ENCODE assay signal across 8 cellular contexts in genomic region chr1:160032165-160032827, GRCh38. TPM values are rescaled to one million over a fixed set of nuclear protein-coding genes. Genes with fewer than 3 reads are reported as not detected.
DNase-seq lines count a peak whose midpoint lies in the region; ATAC-seq and TF ChIP-seq lines count a peak whose summit lies in the region.

No MANE protein-coding gene starts in this region.

- H3K4me1 ChIP-seq in SK-N-SH (ENCODE audit: control insufficient read depth in 1 of 2, insufficient read depth in 2 of 2, low read depth in 1 of 2, low read length in 1 of 2): peaks cover 0 to 15% of the 10 kb centered on the region in 2 experiments; a peak in 2 of 4 replicates

- H3K4me3 ChIP-seq in SK-N-SH (ENCODE audit: low read depth in 2 of 2, low read length in 1 of 2) (peak overlapping the region; percentile 84 to 93), epithelial cell of proximal tubule (ENCODE audit: low read depth, low read length) (peak overlapping the region; percentile 79)

- H3K9me3 ChIP-seq in SK-N-SH: no peaks in the 10 kb centered on the region

- peak; percentile 32 for DNase-seq in ELR (ENCODE audit: low read depth)
- peak; percentile 33 for DNase-seq in SK-N-SH
- no peak for DNase-seq in epithelial cell of proximal tubule (ENCODE audit: low read depth)
- DNase-seq in NK-92 treated with Interleukin-12 subunit alpha and Interleukin-12 subunit beta, amount 100 ng/mL, for 24 hours (lab: John Stamatoyannopoulos, UW): no peak
- no peak for DNase-seq in NCI-H187 treated with DMSO at 0.1 percent for 48 hours (lab: John Stamatoyannopoulos, UW)

- H3K27ac ChIP-seq in SK-N-SH (ENCODE audit: low read depth in 2 of 2, low read length in 1 of 2): peak overlapping the region in 1 of 2 experiments; percentile 58; a peak in 2 of 4 replicates

- H3K9ac ChIP-seq in SK-N-SH: peak overlapping the region; percentile 68

- H3F3A ChIP-seq in SK-N-SH (replicated peaks; ENCODE audit: insufficient read depth): no peaks in the 10 kb centered on the region

- peak overlapping the region; percentile 85 for H3K4me2 ChIP-seq in SK-N-SH

- peaks cover 9% of the 10 kb centered on the region; the same call in 1 of the 2 replicates for H3K79me2 ChIP-seq in SK-N-SH (ENCODE audit: insufficient read depth)

- WGBS in SK-N-SH (ENCODE audit: low lambda C conversion rate): 2% methylated on average over 18 of the region's 18 CpGs

- TF ChIP-seq EP300 in SK-N-SH (IDR thresholded peaks at IDR 0.05; ENCODE audit: borderline replicate concordance in 1 of 2, low read depth in 1 of 2, low read length in 1 of 2): no peak

- no peaks in the 10 kb centered on the region for H3K9me2 ChIP-seq in SK-N-SH

- no peaks in the 10 kb centered on the region for H4K20me1 ChIP-seq in SK-N-SH (ENCODE audit: insufficient read depth)

- CTCF ChIA-PET in SK-N-SH (lab: Yijun Ruan, JAX): interaction anchor here (0.9 to 5.8 kb wide), 7 partner anchors 14 to 234 kb away, joined by 3 to 47 read pairs (median 10); partner anchors contain the start of gene KCNJ9

- peaks cover 5% of the 10 kb centered on the region; the same call in 1 of the 2 replicates for H3K27me3 ChIP-seq in SK-N-SH (ENCODE audit: insufficient read depth)

- H3K27me3 Mint-ChIP-seq in nephron (ENCODE audit: low read depth): peaks cover 19% of the 10 kb centered on the region

- peaks cover 23% of the 10 kb centered on the region for H3K4me1 Mint-ChIP-seq in nephron

- peaks cover 3% of the 10 kb centered on the region for H3K36me3 Mint-ChIP-seq in nephron (ENCODE audit: low read depth)

- H3K36me3 ChIP-seq in SK-N-SH (replicated peaks in 1 of 2; ENCODE audit: control insufficient read depth in 1 of 2, insufficient read depth in 2 of 2, low read length in 1 of 2): peaks cover 0 to 10% of the 10 kb centered on the region in 2 experiments

- H2AFZ ChIP-seq in SK-N-SH (ENCODE audit: low read depth): peak overlapping the region; percentile 99

- POLR2A ChIA-PET in SK-N-SH (lab: Yijun Ruan, JAX): interaction anchor here (1.0 to 1.7 kb wide), 3 partner anchors 14 to 227 kb away, joined by 3 to 4 read pairs (median 3); no protein-coding TSS in a partner anchor

- TF ChIP-seq CTCF in SK-N-SH (IDR thresholded peaks at IDR 0.05) (no peak), epithelial cell of proximal tubule (conservative IDR thresholded peaks at IDR 0.05; ENCODE audit: low read depth, low read length) (no peak), nephron (IDR thresholded peaks at IDR 0.05; ENCODE audit: unreplicated experiment in 3 of 3) (no peak)

- peak overlapping the region; percentile 92 to 98 (median 92) for H3K4me3 Mint-ChIP-seq in nephron

- peak overlapping the region; percentile 72 to 96 (median 95) for H3K27ac Mint-ChIP-seq in nephron

- H3K9me3 Mint-ChIP-seq in nephron: no peaks in the 10 kb centered on the region

- ATAC-seq in HG02798 (IDR thresholded peaks at IDR 0.05; ENCODE audit: poor library complexity, unreplicated experiment) (peak; percentile 19), GM21526 (IDR thresholded peaks at IDR 0.05; ENCODE audit: low FRiP score, unreplicated experiment) (no peak)

- no peak for TF ChIP-seq RAD21 in SK-N-SH (IDR thresholded peaks at IDR 0.05; ENCODE audit: low read length)

TF ChIP-seq in SK-N-SH, 30 proteins besides CTCF, POLR2A, EP300 and RAD21:
- TF ChIP-seq NFIC (IDR thresholded peaks at IDR 0.05; ENCODE audit: borderline replicate concordance): 0 out of 2 replicates have a peak, but pooled peaks have one; percentile 1
- TF ChIP-seq NRF1 (IDR thresholded peaks at IDR 0.05; ENCODE audit: low read depth, low read length): no peak
TF ChIP-seq in SK-N-SH: peak in this region for 1.

RNA-seq across cellular contexts. Expression of gene PIGM, which starts 0.5 kb away (rescaled TPM):
- polyA plus RNA-seq in SK-N-SH (2012; rRNA removed): 4.0 and 5.1 TPM in 2 replicates
- 5.5 and 6.0 TPM in 2 replicates for polyA plus RNA-seq in SK-N-SH (2012; cell fraction: cytosol; rRNA removed)
- 2.9 and 4.1 TPM in 2 replicates for polyA plus RNA-seq in SK-N-SH (2012; cell fraction: nucleus; rRNA removed)
- total RNA-seq in epithelial cell of proximal tubule: 2.2 and 2.5 TPM in 2 replicates

RNA-seq across cellular contexts. Expression of gene KCNJ10, which starts 37.7 kb away (rescaled TPM):
- 0.03 TPM in 1 of 2 replicates, not detected in the other for polyA plus RNA-seq in SK-N-SH (2012; rRNA removed)
- polyA plus RNA-seq in SK-N-SH (2012; cell fraction: cytosol; rRNA removed): not detected in 2 replicates
- not detected in 2 replicates for polyA plus RNA-seq in SK-N-SH (2012; cell fraction: nucleus; rRNA removed)
- total RNA-seq in epithelial cell of proximal tubule: not detected in 2 replicates

RNA-seq across cellular contexts. Expression of gene KCNJ9, which starts 49.0 kb away (rescaled TPM):
- polyA plus RNA-seq in SK-N-SH (2012; rRNA removed): 0.02 and 0.05 TPM in 2 replicates
- polyA plus RNA-seq in SK-N-SH (2012; cell fraction: cytosol; rRNA removed): 0.01 and 0.03 TPM in 2 replicates
- 0.01 TPM in 1 of 2 replicates, not detected in the other for polyA plus RNA-seq in SK-N-SH (2012; cell fraction: nucleus; rRNA removed)
- not detected in 2 replicates for total RNA-seq in epithelial cell of proximal tubule

Comparison
In these comparisons a context has a peak if more than half of its experiments do, and no peak if none do; other contexts are left out.
1. DNase-seq: peak in ELR (single experiment) and SK-N-SH (single experiment); none in epithelial cell of proximal tubule (single experiment), NK-92 treated with Interleukin-12 subunit alpha and Interleukin-12 subunit beta, amount 100 ng/mL, for 24 hours (single experiment) and NCI-H187 treated with DMSO at 0.1 percent for 48 hours (single experiment).